14 cellular contexts compared by ENCODE assay signal in the genomic region with DNA sequence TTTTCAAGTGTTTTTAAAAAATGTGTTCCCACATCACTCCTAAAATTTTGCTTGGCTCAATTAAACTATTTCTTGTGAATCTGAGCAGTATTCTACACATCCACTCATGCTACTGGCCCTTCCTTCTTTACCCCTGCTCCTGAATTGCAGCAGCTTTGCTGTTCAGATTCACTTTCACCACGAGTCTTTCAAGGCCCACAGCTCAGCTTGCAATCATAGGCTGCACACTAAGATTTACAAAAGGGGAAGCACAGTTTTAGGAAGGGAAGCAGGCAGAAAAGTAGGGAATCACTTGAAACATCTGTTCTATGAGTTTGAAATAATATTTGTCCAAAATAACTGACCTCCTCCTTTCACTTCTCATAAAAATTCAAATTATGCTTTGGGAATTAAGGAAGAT.
A peak's percentile ranks its signal among the peaks of the same experiment; 100 is the strongest.
DNase-seq lines count a peak whose midpoint lies in the region; ATAC-seq, FAIRE-seq and TF ChIP-seq lines count a peak whose summit lies in the region.
"Had no signal": no experiment of that assay in that cellular context is flagged by ENCODE, and none has a peak within 500 bp of the region (broad histone marks: within the 10 kb centered on the region; RNA-seq: fewer than 3 reads in every experiment).

No MANE protein-coding gene starts in this region.

- no peak for TF ChIP-seq EP300 in GM12878 (IDR thresholded peaks at IDR 0.05; ENCODE audit: borderline replicate concordance in 1 of 2, control insufficient read depth in 1 of 2, low read depth in 2 of 2, low read length in 2 of 2)

- H3K27me3 ChIP-seq in HL-60 (ENCODE audit: insufficient read depth, poor library complexity, severe bottlenecking) (no peaks in the 10 kb centered on the region), GM12878 (replicated peaks in 1 of 2; ENCODE audit: control insufficient read depth in 2 of 2, insufficient read depth in 2 of 2, low read length in 1 of 2) (no peaks in the 10 kb centered on the region)

- no peaks in the 10 kb centered on the region for H3K9me2 ChIP-seq in OCI-LY7 (ENCODE audit: insufficient read depth, low read length)

- no peak for FAIRE-seq in GM12878 (lab: Jason Lieb, UNC)
- FAIRE-seq: TTC549 had no signal

- H4K20me1 ChIP-seq in GM12878 (ENCODE audit: control insufficient read depth, insufficient read depth): no peaks in the 10 kb centered on the region
- no peaks in the 10 kb centered on the region for H4K20me1 ChIP-seq in OCI-LY7 (ENCODE audit: insufficient read depth, low read length)

- H3K27ac ChIP-seq in HL-60 (replicated peaks): no peak overlapping the region; the same call in none of the 2 replicates
- H3K27ac ChIP-seq in GM12878 (ENCODE audit: control insufficient read depth, insufficient read depth): peak overlapping the region; percentile 60
- no peak overlapping the region for H3K27ac ChIP-seq in OCI-LY7 (ENCODE audit: low read depth, low read length, poor library complexity, severe bottlenecking)
- H3K27ac ChIP-seq: epithelial cell of prostate, PC-9 had no signal

- no peak overlapping the region for H3K4me3 ChIP-seq in HL-60 (replicated peaks; ENCODE audit: insufficient read depth, low read length)
- H3K4me3 ChIP-seq in GM12878: no peak overlapping the region
- no peak overlapping the region for H3K4me3 ChIP-seq in OCI-LY7 (ENCODE audit: low read depth, low read length, poor library complexity, severe bottlenecking)
- H3K4me3 ChIP-seq: PC-9, skin epidermis had no signal

- H3K36me3 ChIP-seq in GM12878 (ENCODE audit: control insufficient read depth in 2 of 2, insufficient read depth in 2 of 2, low read length in 1 of 2) (peaks cover 0 to 3% of the 10 kb centered on the region in 2 experiments; a peak in 1 of 4 replicates), OCI-LY7 (ENCODE audit: insufficient read depth, low read length) (no peaks in the 10 kb centered on the region)

- H3K79me2 ChIP-seq in GM12878 (ENCODE audit: control insufficient read depth, insufficient read depth, low read length): no peaks in the 10 kb centered on the region
- no peaks in the 10 kb centered on the region for H3K79me2 ChIP-seq in OCI-LY7 (ENCODE audit: insufficient read depth, low read depth, low read length)

- H3K4me1 ChIP-seq in GM12878 (ENCODE audit: control insufficient read depth, insufficient read depth, low read length) (peaks cover 20% of the 10 kb centered on the region), OCI-LY7 (ENCODE audit: insufficient read depth, low read length, poor library complexity, severe bottlenecking) (no peaks in the 10 kb centered on the region)

- no peak for TF ChIP-seq POLR2A in GM12878 (IDR thresholded peaks at IDR 0.05; ENCODE audit: low read depth, low read length)

- H2AFZ ChIP-seq in GM12878 (ENCODE audit: control insufficient read depth, low read depth, low read length) (no peak overlapping the region), OCI-LY7 (ENCODE audit: low read length) (no peak overlapping the region)
- H2AFZ ChIP-seq: PC-9 had no signal

- TF ChIP-seq CTCF in HL-60 (IDR thresholded peaks at IDR 0.05; ENCODE audit: insufficient read depth, low read length): no peak
- no peak for TF ChIP-seq CTCF in GM12878 (IDR thresholded peaks at IDR 0.05 in 2 of 3, conservative IDR thresholded peaks at IDR 0.05 in 1 of 3; ENCODE audit: control insufficient read depth in 2 of 3, extremely low read depth in 1 of 3, insufficient read depth in 1 of 3, low read depth in 3 of 3, low read length in 3 of 3)
- no peak for TF ChIP-seq CTCF in OCI-LY7 (conservative IDR thresholded peaks at IDR 0.05; ENCODE audit: low read length)

- in situ Hi-C loops in GM12878 (cut with MboI): no loop called here

- CTCF ChIA-PET in GM12878 (lab: Yijun Ruan, JAX) (interaction anchor here (1.5 to 2.4 kb wide), 2 partner anchors 154 to 156 kb away, joined by 3 to 8 read pairs; no protein-coding TSS in a partner anchor), OCI-LY7 (lab: Charles Lee; ENCODE audit: unreplicated experiment) (no interaction called here)

- SMC1A ChIA-PET in GM12878 (lab: Charles Lee; ENCODE audit: uncharacterized antibody, unreplicated experiment): interaction anchor here (0.8 to 1.7 kb wide), 4 partner anchors 16 to 156 kb away, joined by 3 to 5 read pairs (median 3); no protein-coding TSS in a partner anchor

- POLR2A ChIA-PET in GM12878 (lab: Charles Lee): no interaction called here
- POLR2A ChIA-PET in OCI-LY7 (lab: Charles Lee): no interaction called here

- DNase-seq in HL-60 (ENCODE audit: low read depth in 1 of 2, low spot score in 1 of 2) (peak; percentile 30 to 68), GM12878 (ENCODE audit: low read depth, low spot score) (no peak), sciatic nerve (ENCODE audit: low spot score) (no peak), dermis blood vessel endothelial cell (no peak), OCI-LY7 (ENCODE audit: low spot score) (no peak)
- DNase-seq in activated effector memory CD4-positive, alpha-beta T cell treated with Interleukin-2 at 50 U/mL for 16 hours: no peak
- DNase-seq: COR-L47, NCI-H2081, PC-9 had no signal

- RAD21 ChIA-PET in GM12878 (lab: Charles Lee; ENCODE audit: unreplicated experiment): interaction anchor here (1.2 to 2.0 kb wide), 2 partner anchors 145 to 156 kb away, joined by 3 to 5 read pairs; no protein-coding TSS in a partner anchor

- ATAC-seq in GM18511 (IDR thresholded peaks at IDR 0.05; ENCODE audit: unreplicated experiment): peak; percentile 51
- ATAC-seq in GM12878: peak; percentile 68
- peak; percentile 36 for ATAC-seq in sciatic nerve
- no peak for ATAC-seq in HG02623 (IDR thresholded peaks at IDR 0.05; ENCODE audit: unreplicated experiment)

- intact Hi-C loops in GM12878 (cut with micrococcal nuclease; ENCODE audit: unreplicated experiment) (loop anchor here (2.0 kb wide), 1 partner anchor 149 kb away; a partner anchor contains a TSS), sciatic nerve (cut with DNase I) (no loop called here), OCI-LY7 (cut with micrococcal nuclease; ENCODE audit: unreplicated experiment) (no loop called here)

- no peak for TF ChIP-seq RAD21 in GM12878 (IDR thresholded peaks at IDR 0.05; ENCODE audit: insufficient read depth, low read depth, low read length)

- no peak overlapping the region for H3K9ac ChIP-seq in GM12878 (ENCODE audit: control insufficient read depth, insufficient read depth, low read length)

- peak overlapping the region; percentile 15 for H3K4me2 ChIP-seq in GM12878 (ENCODE audit: control insufficient read depth, insufficient read depth)
- no peak overlapping the region for H3K4me2 ChIP-seq in OCI-LY7 (ENCODE audit: low read length)
- H3K4me2 ChIP-seq: PC-9 had no signal

- H3K9me3 ChIP-seq in GM12878 (replicated peaks; ENCODE audit: control insufficient read depth, insufficient read depth, low read length): no peaks in the 10 kb centered on the region; the same call in 2 of the 3 replicates
- H3K9me3 ChIP-seq in OCI-LY7 (ENCODE audit: low read length): no peaks in the 10 kb centered on the region

- 6% methylated on average over 1 of the region's 1 CpG for WGBS in GM12878 (ENCODE audit: insufficient coverage, insufficient replicate concordance, low lambda C conversion rate, missing lambda C conversion rate)

- BruUV-seq in GM12878 (replicated peaks; lab: Mats Ljungman, UMichigan) (no TSS peak), OCI-LY7 (replicated peaks; lab: Mats Ljungman, UMichigan) (no TSS peak)

TF ChIP-seq in GM12878, 131 proteins besides CTCF, POLR2A, EP300 and RAD21:
- TF ChIP-seq DPF2 (IDR thresholded peaks at IDR 0.05) (no peak), EED (IDR thresholded peaks at IDR 0.05; ENCODE audit: low read depth) (peak; percentile 8; the same call in 1 of the 2 replicates), SPI1 (IDR thresholded peaks at IDR 0.05; ENCODE audit: borderline replicate concordance, insufficient read depth, low read depth, low read length) (0 out of 2 replicates have a peak, but pooled peaks have one; percentile 2)

Comparison
In these comparisons a context has a peak if more than half of its experiments do, and no peak if none do; other contexts are left out.
1. DNase-seq: peak in HL-60 (2 of 2); none in GM12878 (single experiment), sciatic nerve (single experiment), dermis blood vessel endothelial cell (single experiment), activated effector memory CD4-positive, alpha-beta T cell treated with Interleukin-2 at 50 U/mL for 16 hours (single experiment) and OCI-LY7 (single experiment).